In genomic region chr3:54790046-54790445, GRCh38 we compare ENCODE assay signal across 22 cellular contexts.
DNase-seq lines count a peak whose midpoint lies in the region; ATAC-seq and TF ChIP-seq lines count a peak whose summit lies in the region.
"Had no signal": no experiment of that assay in that cellular context is flagged by ENCODE, and none has a peak within 500 bp of the region (broad histone marks: within the 10 kb centered on the region; RNA-seq: fewer than 3 reads in every experiment).

No MANE protein-coding gene starts in this region.

- H4K20me1 ChIP-seq in Karpas-422 (ENCODE audit: insufficient read depth, low read depth, low read length): no peaks in the 10 kb centered on the region
- H4K20me1 ChIP-seq: BLaER1 had no signal

- no peak overlapping the region for H3K23ac ChIP-seq in mesenchymal stem cell (ENCODE audit: low read length in 2 of 2)

- H3K9me2 ChIP-seq in Karpas-422 (replicated peaks; ENCODE audit: insufficient read depth, low read length): no peaks in the 10 kb centered on the region

- H3K9ac ChIP-seq in Karpas-422 (ENCODE audit: low read length) (no peak overlapping the region), mesenchymal stem cell (ENCODE audit: low read length) (no peak overlapping the region)
- H3K9ac ChIP-seq: BLaER1 had no signal

- no peaks in the 10 kb centered on the region for H3K79me2 ChIP-seq in Karpas-422 (ENCODE audit: low read length)

- H3K4ac ChIP-seq in mesenchymal stem cell (ENCODE audit: low read depth in 1 of 2, low read length in 2 of 2): no peak overlapping the region

- H2BK5ac ChIP-seq in mesenchymal stem cell (ENCODE audit: low read depth, low read length, poor library complexity, severe bottlenecking): no peak overlapping the region

- H3K4me1 ChIP-seq in Karpas-422 (ENCODE audit: low read length): no peaks in the 10 kb centered on the region
- H3K4me1 ChIP-seq in mesenchymal stem cell (ENCODE audit: control insufficient read depth, insufficient read depth, low read depth, low read length): no peaks in the 10 kb centered on the region
- H3K4me1 ChIP-seq in BE2C: no peaks in the 10 kb centered on the region; the same call in 1 of the 2 replicates
- H3K4me1 ChIP-seq: BLaER1 had no signal

- no peak overlapping the region for H2AK5ac ChIP-seq in mesenchymal stem cell (ENCODE audit: low read length, severe bottlenecking)

- H3K27me3 ChIP-seq in Karpas-422 (ENCODE audit: low read length) (no peaks in the 10 kb centered on the region), mesenchymal stem cell (ENCODE audit: control insufficient read depth in 1 of 2, insufficient read depth in 1 of 2, low read length in 2 of 2) (no peaks in the 10 kb centered on the region), BE2C (no peaks in the 10 kb centered on the region)
- H3K27me3 ChIP-seq: BLaER1 had no signal

- no peak overlapping the region for H3K4me3 ChIP-seq in Karpas-422 (ENCODE audit: low read length)
- no peak overlapping the region for H3K4me3 ChIP-seq in mesenchymal stem cell (ENCODE audit: insufficient read depth in 1 of 2, low read depth in 1 of 2, low read length in 2 of 2)
- H3K4me3 ChIP-seq in BE2C (ENCODE audit: low read depth, low read length): no peak overlapping the region
- H3K4me3 ChIP-seq: BLaER1, GM12878 had no signal

- H2BK15ac ChIP-seq in mesenchymal stem cell (ENCODE audit: low read depth, poor library complexity, severe bottlenecking): no peak overlapping the region

- no peak for ATAC-seq in esophagus mucosa
- ATAC-seq in GM19455 (IDR thresholded peaks at IDR 0.05; ENCODE audit: unreplicated experiment): no peak
- ATAC-seq: GM12878 had no signal

- H4K91ac ChIP-seq in mesenchymal stem cell (ENCODE audit: low read length): peak overlapping the region; percentile 29

- H4K8ac ChIP-seq in mesenchymal stem cell (ENCODE audit: low read length): no peak overlapping the region

- no peaks in the 10 kb centered on the region for H3K9me3 ChIP-seq in Karpas-422 (ENCODE audit: low read length)
- H3K9me3 ChIP-seq in mesenchymal stem cell (ENCODE audit: control insufficient read depth, low read length): peaks cover 7% of the 10 kb centered on the region
- H3K9me3 ChIP-seq in BE2C: no peaks in the 10 kb centered on the region
- H3K9me3 ChIP-seq: BLaER1 had no signal

- H3K4me2 ChIP-seq in Karpas-422 (ENCODE audit: low read depth, low read length, poor library complexity, severe bottlenecking): no peak overlapping the region
- H3K4me2 ChIP-seq in mesenchymal stem cell (ENCODE audit: low read length, poor library complexity, severe bottlenecking): no peak overlapping the region
- H3K4me2 ChIP-seq: BLaER1 had no signal

- no peak overlapping the region for H3K14ac ChIP-seq in mesenchymal stem cell (ENCODE audit: low read length in 2 of 2)

- H3K18ac ChIP-seq in mesenchymal stem cell (ENCODE audit: low read depth in 1 of 2, low read length in 2 of 2): no peak overlapping the region

- no peak overlapping the region for H2BK12ac ChIP-seq in mesenchymal stem cell (ENCODE audit: low read length in 2 of 2)

- no peak overlapping the region for H2BK120ac ChIP-seq in mesenchymal stem cell (ENCODE audit: low read depth, low read length)

- whole genome bisulfite sequencing in mesenchymal stem cell: 95% methylated on average over 3 of the region's 3 CpGs

- H3K27ac ChIP-seq in Karpas-422 (ENCODE audit: low read length) (no peak overlapping the region), mesenchymal stem cell (ENCODE audit: low read length, poor library complexity, severe bottlenecking) (no peak overlapping the region)
- H3K27ac ChIP-seq: BLaER1 had no signal

- H3K79me1 ChIP-seq in mesenchymal stem cell (replicated peaks; ENCODE audit: low read length, poor library complexity, severe bottlenecking): no peaks in the 10 kb centered on the region

- peak; percentile 26 for DNase-seq in Karpas-422
- DNase-seq in mesenchymal stem cell: no peak
- DNase-seq in superior temporal gyrus (ENCODE audit: extremely low spot score): peak; percentile 20
- no peak for DNase-seq in BE2C
- DNase-seq: 8988T; ACHN; C1 segment of cervical spinal cord; CD4-positive, alpha-beta memory T cell; CD4-positive, CD25-positive, alpha-beta regulatory T cell; CD8-positive, alpha-beta memory T cell; COR-L47; DMS 273 treated with DMSO at 0.1 percent for 48 hours; DMS153; DMS53; DMS79; DND-41; EL; GDM1 had no signal

- no peak for TF ChIP-seq CTCF in BE2C (IDR thresholded peaks at IDR 0.05; ENCODE audit: low read depth, low read length)

- no peaks in the 10 kb centered on the region for H3K36me3 ChIP-seq in Karpas-422 (ENCODE audit: insufficient read depth, low read length)
- H3K36me3 ChIP-seq in mesenchymal stem cell (ENCODE audit: control insufficient read depth in 1 of 2, insufficient read depth in 2 of 2, low read depth in 1 of 2, low read length in 2 of 2): no peaks in the 10 kb centered on the region
- no peaks in the 10 kb centered on the region for H3K36me3 ChIP-seq in BE2C
- H3K36me3 ChIP-seq: BLaER1 had no signal

- H2AFZ ChIP-seq in Karpas-422 (ENCODE audit: low read length) (no peak overlapping the region), mesenchymal stem cell (ENCODE audit: low read depth, low read length) (no peak overlapping the region)

Comparison
In these comparisons a context has a peak if more than half of its experiments do, and no peak if none do; other contexts are left out.
1. DNase-seq: peak in Karpas-422 (single experiment) and superior temporal gyrus (single experiment); none in mesenchymal stem cell (single experiment) and BE2C (single experiment).